Comparison of ENCODE assay signal across 1 cellular context in the genomic region with DNA sequence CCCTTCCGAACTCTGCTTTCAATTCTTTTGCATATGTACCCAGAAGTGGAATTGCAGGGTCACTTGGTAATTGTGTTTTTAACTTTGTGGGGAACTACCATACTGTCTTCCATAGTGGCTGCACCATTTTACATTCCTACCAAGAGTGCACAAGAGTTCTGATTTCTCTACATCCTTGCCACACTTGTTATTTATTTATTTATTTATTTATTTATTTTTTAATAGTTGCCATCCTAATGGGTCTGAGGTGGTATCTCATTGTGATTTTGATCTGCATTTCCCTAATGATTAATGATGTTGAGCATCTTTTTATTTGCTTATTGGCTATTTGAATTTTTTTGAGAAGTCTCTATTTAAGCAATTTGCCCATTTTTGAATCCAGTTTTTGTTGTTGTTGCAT.
TF ChIP-seq lines count a peak whose summit lies in the region.

No MANE protein-coding gene starts in this region.

TF ChIP-seq in HEK293, 187 proteins besides CTCF, POLR2A, EP300 and RAD21 (continued from another document):
- TF ChIP-seq, protein P1, sequence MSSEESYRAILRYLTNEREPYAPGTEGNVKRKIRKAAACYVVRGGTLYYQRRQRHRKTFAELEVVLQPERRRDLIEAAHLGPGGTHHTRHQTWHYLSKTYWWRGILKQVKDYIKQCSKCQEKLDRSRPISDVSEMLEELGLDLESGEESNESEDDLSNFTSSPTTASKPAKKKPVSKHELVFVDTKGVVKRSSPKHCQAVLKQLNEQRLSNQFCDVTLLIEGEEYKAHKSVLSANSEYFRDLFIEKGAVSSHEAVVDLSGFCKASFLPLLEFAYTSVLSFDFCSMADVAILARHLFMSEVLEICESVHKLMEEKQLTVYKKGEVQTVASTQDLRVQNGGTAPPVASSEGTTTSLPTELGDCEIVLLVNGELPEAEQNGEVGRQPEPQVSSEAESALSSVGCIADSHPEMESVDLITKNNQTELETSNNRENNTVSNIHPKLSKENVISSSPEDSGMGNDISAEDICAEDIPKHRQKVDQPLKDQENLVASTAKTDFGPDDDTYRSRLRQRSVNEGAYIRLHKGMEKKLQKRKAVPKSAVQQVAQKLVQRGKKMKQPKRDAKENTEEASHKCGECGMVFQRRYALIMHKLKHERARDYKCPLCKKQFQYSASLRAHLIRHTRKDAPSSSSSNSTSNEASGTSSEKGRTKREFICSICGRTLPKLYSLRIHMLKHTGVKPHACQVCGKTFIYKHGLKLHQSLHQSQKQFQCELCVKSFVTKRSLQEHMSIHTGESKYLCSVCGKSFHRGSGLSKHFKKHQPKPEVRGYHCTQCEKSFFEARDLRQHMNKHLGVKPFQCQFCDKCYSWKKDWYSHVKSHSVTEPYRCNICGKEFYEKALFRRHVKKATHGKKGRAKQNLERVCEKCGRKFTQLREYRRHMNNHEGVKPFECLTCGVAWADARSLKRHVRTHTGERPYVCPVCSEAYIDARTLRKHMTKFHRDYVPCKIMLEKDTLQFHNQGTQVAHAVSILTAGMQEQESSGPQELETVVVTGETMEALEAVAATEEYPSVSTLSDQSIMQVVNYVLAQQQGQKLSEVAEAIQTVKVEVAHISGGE (tag by site-specific recombination; conservative IDR thresholded peaks at IDR 0.05; ENCODE audit: low read depth): 0 out of 2 replicates have a peak, but pooled peaks have one; percentile 39
- TF ChIP-seq ZNF426 (tag by site-specific recombination; IDR thresholded peaks at IDR 0.05): peak; percentile 37
- TF ChIP-seq ZNF654 (tag by site-specific recombination; IDR thresholded peaks at IDR 0.05; ENCODE audit: low read depth): 0 out of 2 replicates have a peak, but pooled peaks have one; percentile 9
- TF ChIP-seq ZNF623 (tag by site-specific recombination; IDR thresholded peaks at IDR 0.05): peak; percentile 22
